In genomic region chr3:49413338-49413734, GRCh38 we compare ENCODE assay signal across 2 cellular contexts.
TF ChIP-seq lines count a peak whose summit lies in the region.

No MANE protein-coding gene starts in this region.

TF ChIP-seq in SK-N-SH, 30 proteins besides CTCF, POLR2A, EP300 and RAD21:
- TF ChIP-seq PBX3 (IDR thresholded peaks at IDR 0.05) (no peak), FOSL2 (IDR thresholded peaks at IDR 0.05; ENCODE audit: borderline replicate concordance, low read depth) (no peak), POLR2AphosphoS5 (IDR thresholded peaks at IDR 0.05; ENCODE audit: low read depth, low read length) (no peak), SMC3 (IDR thresholded peaks at IDR 0.05; ENCODE audit: low read depth, low read length) (no peak), MXI1 (IDR thresholded peaks at IDR 0.05; ENCODE audit: low read depth, low read length) (no peak), YY1 (IDR thresholded peaks at IDR 0.05; ENCODE audit: low read depth) (no peak)

TF ChIP-seq in SK-N-SH treated with all-trans-retinoic acid at 6 μM for 48 hours, 23 proteins besides CTCF, POLR2A, EP300 and RAD21:
- no peak for TF ChIP-seq ESRRG (CRISPR knock-in tag; IDR thresholded peaks at IDR 0.05)
